In the genomic region with DNA sequence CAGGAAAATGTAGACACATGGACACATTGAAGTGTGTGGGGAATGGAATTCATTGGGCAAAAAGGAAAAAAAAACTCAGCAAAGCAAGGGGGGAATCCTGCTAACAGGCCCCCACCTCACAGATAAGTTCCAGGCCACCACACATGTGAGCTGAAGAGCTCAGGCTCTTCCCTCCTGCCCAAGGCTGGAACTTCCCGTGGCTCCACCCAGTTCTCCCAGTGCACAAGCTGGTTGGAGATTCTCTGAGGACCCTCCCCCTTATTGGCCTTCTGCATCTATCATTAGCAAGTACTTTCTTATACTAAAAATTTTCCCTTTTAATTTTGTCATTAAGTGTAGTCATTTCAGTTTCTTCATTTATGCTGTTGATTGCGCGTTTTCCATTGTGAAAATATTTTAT, we compare ENCODE assay signal across 36 cellular contexts.
"Had no signal": no experiment of that assay in that cellular context is flagged by ENCODE, and none has a peak within 500 bp of the region (broad histone marks: within the 10 kb centered on the region; RNA-seq: fewer than 3 reads in every experiment).

No MANE protein-coding gene starts in this region.

- H3K27me3 ChIP-seq: adrenal gland, ascending aorta, body of pancreas, brain microvascular endothelial cell, breast epithelium, cardiac muscle cell had no signal

- H3K4me1 Mint-ChIP-seq: central memory CD8-positive, alpha-beta T cell had no signal

- H3K36me3 Mint-ChIP-seq: activated naive CD8-positive, alpha-beta T cell; activated naive CD8-positive, alpha-beta T cell treated with anti-CD3 and anti-CD28 coated beads for 36 hours had no signal

- H3K4me3 Mint-ChIP-seq: activated naive CD4-positive, alpha-beta T cell treated with anti-CD3 and anti-CD28 coated beads for 36 hours; activated naive CD4-positive, alpha-beta T cell treated with anti-CD3 and anti-CD28 coated beads, Interleukin-2, amount 10 ng/mL, durations not matched to agents 7 days and 5 days; activated naive CD4-positive, alpha-beta T cell treated with anti-CD3 and anti-CD28 coated beads, Interleukin-2, amount 50 U/mL, for 24 hours; activated naive CD8-positive, alpha-beta T cell; activated naive CD8-positive, alpha-beta T cell treated with anti-CD3 and anti-CD28 coated beads for 36 hours; activated naive CD8-positive, alpha-beta T cell treated with anti-CD3 and anti-CD28 coated beads, Interleukin-2, amount 10 ng/mL, durations not matched to agents 7 days and 5 days; activated naive CD8-positive, alpha-beta T cell treated with anti-CD3 and anti-CD28 coated beads, Interleukin-2, amount 50 U/mL, for 24 hours; activated T-cell treated with anti-CD3 and anti-CD28 coated beads, Interleukin-2, amount 50 U/mL, for 4 hours; activated T-cell treated with anti-CD3 and anti-CD28 coated beads, Interleukin-2, amount 50 U/mL, for 72 hours; activated T-helper 1 cell treated with anti-CD3 and anti-CD28 coated beads, Interleukin-12 subunit alpha, Interleukin-12 subunit beta, Interleukin-2, Interleukin-4 antibody, amounts not matched to agents 30 ng/mL and 10 ng/mL and 1 ng/mL, durations not matched to agents 14 hours and 24 hours and 36 hours; activated T-helper 17 cell treated with anti-CD3 and anti-CD28 coated beads, Interleukin-2, amount 50 U/mL, for 72 hours; brain; central memory CD8-positive, alpha-beta T cell had no signal

- H3K4me3 ChIP-seq: adrenal gland, ascending aorta, body of pancreas, breast epithelium, cardiac muscle cell had no signal

- H3K27me3 Mint-ChIP-seq: activated naive CD4-positive, alpha-beta T cell treated with anti-CD3 and anti-CD28 coated beads, Interleukin-2, amount 10 ng/mL, durations not matched to agents 7 days and 5 days; activated naive CD4-positive, alpha-beta T cell treated with anti-CD3 and anti-CD28 coated beads, Interleukin-2, amount 50 U/mL, for 24 hours; activated naive CD8-positive, alpha-beta T cell; activated naive CD8-positive, alpha-beta T cell treated with anti-CD3 and anti-CD28 coated beads for 36 hours; activated naive CD8-positive, alpha-beta T cell treated with anti-CD3 and anti-CD28 coated beads, Interleukin-2, amount 10 ng/mL, durations not matched to agents 7 days and 5 days; activated naive CD8-positive, alpha-beta T cell treated with anti-CD3 and anti-CD28 coated beads, Interleukin-2, amount 50 U/mL, for 24 hours; activated T-helper 17 cell treated with anti-CD3 and anti-CD28 coated beads, Interleukin-2, amount 50 U/mL, for 72 hours; brain; central memory CD8-positive, alpha-beta T cell had no signal

- H3K36me3 ChIP-seq: breast epithelium had no signal

- ATAC-seq: activated naive CD4-positive, alpha-beta T cell treated with anti-CD3 and anti-CD28 coated beads, Interleukin-2, amount 50 U/mL, for 72 hours; activated naive CD8-positive, alpha-beta T cell treated with anti-CD3 and anti-CD28 coated beads, Interleukin-2, amount 50 U/mL, for 24 hours; activated T-cell treated with anti-CD3 and anti-CD28 coated beads, Interleukin-2, amount 50 U/mL, for 4 hours; activated T-cell treated with anti-CD3 and anti-CD28 coated beads, Interleukin-2, amount 50 U/mL, for 72 hours; activated T-helper 17 cell treated with anti-CD3 and anti-CD28 coated beads, Interleukin-2, amount 50 U/mL, for 72 hours; body of pancreas had no signal

- H3K9me3 ChIP-seq: adrenal gland, ascending aorta, body of pancreas, breast epithelium had no signal

- H3K4me1 ChIP-seq: adrenal gland, ascending aorta, breast epithelium had no signal

- H3K27ac Mint-ChIP-seq: activated naive CD4-positive, alpha-beta T cell treated with anti-CD3 and anti-CD28 coated beads for 36 hours; activated naive CD4-positive, alpha-beta T cell treated with anti-CD3 and anti-CD28 coated beads, Interleukin-2, amount 10 ng/mL, durations not matched to agents 7 days and 5 days; activated naive CD4-positive, alpha-beta T cell treated with anti-CD3 and anti-CD28 coated beads, Interleukin-2, amount 50 U/mL, for 72 hours; activated naive CD8-positive, alpha-beta T cell; activated naive CD8-positive, alpha-beta T cell treated with anti-CD3 and anti-CD28 coated beads for 36 hours; activated naive CD8-positive, alpha-beta T cell treated with anti-CD3 and anti-CD28 coated beads, Interleukin-2, amount 10 ng/mL, durations not matched to agents 7 days and 5 days; activated naive CD8-positive, alpha-beta T cell treated with anti-CD3 and anti-CD28 coated beads, Interleukin-2, amount 50 U/mL, for 24 hours; activated T-cell treated with anti-CD3 and anti-CD28 coated beads, Interleukin-2, amount 50 U/mL, for 72 hours; activated T-helper 1 cell treated with anti-CD3 and anti-CD28 coated beads, Interleukin-12 subunit alpha, Interleukin-12 subunit beta, Interleukin-2, Interleukin-4 antibody, amounts not matched to agents 30 ng/mL and 10 ng/mL and 1 ng/mL, durations not matched to agents 14 hours and 24 hours and 36 hours; activated T-helper 17 cell treated with anti-CD3 and anti-CD28 coated beads, Interleukin-2, amount 50 U/mL, for 72 hours; activated T-helper 2 cell treated with anti-CD3 and anti-CD28 coated beads, Interferon-gamma antibody, Interleukin-2, Interleukin-4, amounts not matched to agents 10 μg/mL and 5 μg/mL and 100 μg/mL, durations not matched to agents 14 hours and 24 hours and 36 hours; brain had no signal

- H3K27ac ChIP-seq: adrenal gland, ascending aorta, body of pancreas, brain microvascular endothelial cell, breast epithelium, cardiac muscle cell had no signal

- DNase-seq: activated effector memory CD4-positive, alpha-beta T cell treated with anti-CD3 and anti-CD28 coated beads, Interleukin-2, amount 50 U/mL, for 16 hours; activated effector memory CD4-positive, alpha-beta T cell treated with Interleukin-2 at 50 U/mL for 16 hours; activated gamma-delta T cell; activated gamma-delta T cell treated with Interleukin-2 at 50 U/mL for 16 hours; activated naive CD4-positive, alpha-beta T cell; activated naive CD4-positive, alpha-beta T cell treated with anti-CD3 and anti-CD28 coated beads for 36 hours; activated naive CD4-positive, alpha-beta T cell treated with anti-CD3 and anti-CD28 coated beads, Interleukin-2, amount 10 ng/mL, durations not matched to agents 7 days and 5 days; activated naive CD4-positive, alpha-beta T cell treated with anti-CD3 and anti-CD28 coated beads, Interleukin-2, amount 50 U/mL, for 16 hours; activated naive CD4-positive, alpha-beta T cell treated with Interleukin-2 at 50 U/mL for 16 hours; activated naive CD8-positive, alpha-beta T cell treated with anti-CD3 and anti-CD28 coated beads for 36 hours; activated naive CD8-positive, alpha-beta T cell treated with anti-CD3 and anti-CD28 coated beads, Interleukin-2, amount 10 ng/mL, durations not matched to agents 7 days and 5 days; activated naive CD8-positive, alpha-beta T cell treated with anti-CD3 and anti-CD28 coated beads, Interleukin-2, amount 50 U/mL, for 24 hours; activated T-cell treated with anti-CD3 and anti-CD28 coated beads, Interleukin-2, amount 50 U/mL, for 4 hours; activated T-cell treated with anti-CD3 and anti-CD28 coated beads, Interleukin-2, amount 50 U/mL, for 48 hours; activated T-cell treated with anti-CD3 and anti-CD28 coated beads, Interleukin-2, amount 50 U/mL, for 72 hours; adrenal gland; amniotic stem cell; amygdala; anterior cingulate cortex; aorta; body of pancreas; brain microvascular endothelial cell; caudate nucleus; central memory CD4-positive, alpha-beta T cell; cerebellar nuclear complex had no signal

- H3K9me3 Mint-ChIP-seq: activated naive CD4-positive, alpha-beta T cell treated with anti-CD3 and anti-CD28 coated beads for 36 hours; activated naive CD4-positive, alpha-beta T cell treated with anti-CD3 and anti-CD28 coated beads, Interleukin-2, amount 10 ng/mL, durations not matched to agents 7 days and 5 days; activated naive CD4-positive, alpha-beta T cell treated with anti-CD3 and anti-CD28 coated beads, Interleukin-2, amount 50 U/mL, for 24 hours; activated naive CD4-positive, alpha-beta T cell treated with anti-CD3 and anti-CD28 coated beads, Interleukin-2, amount 50 U/mL, for 72 hours; activated naive CD8-positive, alpha-beta T cell treated with anti-CD3 and anti-CD28 coated beads for 36 hours; activated naive CD8-positive, alpha-beta T cell treated with anti-CD3 and anti-CD28 coated beads, Interleukin-2, amount 10 ng/mL, durations not matched to agents 7 days and 5 days; activated naive CD8-positive, alpha-beta T cell treated with anti-CD3 and anti-CD28 coated beads, Interleukin-2, amount 50 U/mL, for 24 hours; activated T-cell treated with anti-CD3 and anti-CD28 coated beads, Interleukin-2, amount 50 U/mL, for 4 hours; activated T-cell treated with anti-CD3 and anti-CD28 coated beads, Interleukin-2, amount 50 U/mL, for 72 hours; activated T-helper 1 cell treated with anti-CD3 and anti-CD28 coated beads, Interleukin-12 subunit alpha, Interleukin-12 subunit beta, Interleukin-2, Interleukin-4 antibody, amounts not matched to agents 30 ng/mL and 10 ng/mL and 1 ng/mL, durations not matched to agents 14 hours and 24 hours and 36 hours; activated T-helper 17 cell treated with anti-CD3 and anti-CD28 coated beads, Interleukin-2, amount 50 U/mL, for 72 hours; activated T-helper 2 cell treated with anti-CD3 and anti-CD28 coated beads, Interferon-gamma antibody, Interleukin-2, Interleukin-4, amounts not matched to agents 10 μg/mL and 5 μg/mL and 100 μg/mL, durations not matched to agents 14 hours and 24 hours and 36 hours; brain; central memory CD8-positive, alpha-beta T cell had no signal
